Comparison of ENCODE assay signal across 8 cellular contexts in genomic region chr18:3247243-3248061, GRCh38. TPM values are rescaled to one million over a fixed set of nuclear protein-coding genes. Genes with fewer than 3 reads are reported as not detected.
DNase-seq lines count a peak whose midpoint lies in the region; ATAC-seq and TF ChIP-seq lines count a peak whose summit lies in the region.

Gene MYL12A (plus strand): TSS chr18:3247801. CDS start chr18:3253248, 5,447 bp downstream.

- peak within 1 kb of the TSS; percentile 96 to 100 (median 100) for H3K27ac ChIP-seq in spleen

- ATAC-seq in GM19023 (IDR thresholded peaks at IDR 0.05; ENCODE audit: unreplicated experiment) (peak; percentile 90), HG03280 (IDR thresholded peaks at IDR 0.05; ENCODE audit: unreplicated experiment) (peak; percentile 84)

- H3K9me3 Mint-ChIP-seq in immature natural killer cell, result no peaks in the 10 kb centered on the region

- intact Hi-C loops in spleen (cut with DNase I; ENCODE audit: low total_unique reads), result loop anchor here (5.0 to 10.0 kb wide), 2 partner anchors 93 to 315 kb away; no protein-coding TSS in a partner anchor

- WGBS in spleen, 5 donors, result 0 to 2% (median 0%) methylated on average over 38 to 65 of the region's 65 CpGs

- peaks cover 0 to 18% (median 3%) of the 10 kb centered on the region in 6 donors for H3K36me3 ChIP-seq in spleen

- peak within 1 kb of the TSS; percentile 72 to 98 (median 94) for H3K4me3 ChIP-seq in spleen

- H3K27ac Mint-ChIP-seq in immature natural killer cell, result peak within 1 kb of the TSS; percentile 96 to 99 (median 99)

- DNase-seq in AG08396 (ENCODE audit: low spot score) (peak; percentile 95), NCI-H345 treated with DMSO at 0.1 percent for 48 hours (lab: John Stamatoyannopoulos, UW; ENCODE audit: unreplicated experiment) (peak; percentile 91), immature natural killer cell (peak; percentile 93), spleen (peak; percentile 99)
- peak; percentile 77 to 86 (median 78) for DNase-seq in activated CD4-positive, CD25-positive, alpha-beta regulatory T cell (lab: John Stamatoyannopoulos, UW)
- DNase-seq in central memory CD4-positive, alpha-beta T cell, result peak; percentile 87

- peaks cover 41 to 73% (median 63%) of the 10 kb centered on the region in 6 donors for H3K4me1 ChIP-seq in spleen

- peak; percentile 58 to 91 (median 74) for TF ChIP-seq POLR2A in spleen (IDR thresholded peaks at IDR 0.05)

- H3K27me3 ChIP-seq in spleen (replicated peaks in 1 of 7), result no peaks in the 10 kb centered on the region

- peak within 1 kb of the TSS; percentile 88 to 99 (median 96) for H3K4me3 Mint-ChIP-seq in immature natural killer cell

- peaks cover 0 to 3% (median under 1%) of the 10 kb centered on the region in 8 donors for H3K9me3 ChIP-seq in spleen

- TF ChIP-seq CTCF in spleen (IDR thresholded peaks at IDR 0.05 in 8 of 11, conservative IDR thresholded peaks at IDR 0.05 in 3 of 11), result no peak

- peaks cover 7 to 18% (median 11%) of the 10 kb centered on the region in 3 donors for H3K36me3 Mint-ChIP-seq in immature natural killer cell

- peaks cover 11 to 32% (median 30%) of the 10 kb centered on the region in 3 donors for H3K27me3 Mint-ChIP-seq in immature natural killer cell (ENCODE audit: low read depth in 3 of 3)

- peaks cover 57 to 77% of the 10 kb centered on the region in 2 donors for H3K4me1 Mint-ChIP-seq in immature natural killer cell

RNA-seq across cellular contexts. Expression of gene MYL12A, which starts in this region (rescaled TPM):
- polyA plus RNA-seq in immature natural killer cell (1,000 to 10,000 TPM; 2,810 to 4,711 (median 3,144) TPM), spleen (100 to 1,000 TPM; 422 to 675 (median 592) TPM)
- 100 to 1,000 TPM; 442 to 675 (median 581) TPM for total RNA-seq in spleen

Comparison
In these comparisons a context has a peak if more than half of its experiments do, and no peak if none do; other contexts are left out.
1. Peak in every context shown above with its lines: DNase-seq, ATAC-seq, H3K4me3 ChIP-seq and H3K27ac ChIP-seq.
2. RNA of gene MYL12A (polyA plus RNA-seq): 2,810 to 4,711 TPM in immature natural killer cell; 422 to 675 TPM in spleen; every median in the first group is over 4 times any median in the second.